1 cellular context compared by ENCODE assay signal in genomic region chr2:127439343-127439742, GRCh38.
TF ChIP-seq lines count a peak whose summit lies in the region.

No MANE protein-coding gene starts in this region.

TF ChIP-seq in WTC11, 78 proteins besides CTCF, POLR2A, EP300 and RAD21 (continued from another document):
- TF ChIP-seq AFF4 (CRISPR knock-in tag; IDR thresholded peaks at IDR 0.05; ENCODE audit: borderline replicate concordance) (no peak), CREM (CRISPR knock-in tag; IDR thresholded peaks at IDR 0.05) (no peak), ZNF317 (CRISPR knock-in tag; IDR thresholded peaks at IDR 0.05; ENCODE audit: borderline replicate concordance, low read depth) (no peak), NR1H2 (CRISPR knock-in tag; IDR thresholded peaks at IDR 0.05) (no peak), ZNF416 (CRISPR knock-in tag; IDR thresholded peaks at IDR 0.05) (no peak)
TF ChIP-seq in WTC11: peak in this region for 0.
